Comparison of ENCODE assay signal across 10 cellular contexts in the genomic region with DNA sequence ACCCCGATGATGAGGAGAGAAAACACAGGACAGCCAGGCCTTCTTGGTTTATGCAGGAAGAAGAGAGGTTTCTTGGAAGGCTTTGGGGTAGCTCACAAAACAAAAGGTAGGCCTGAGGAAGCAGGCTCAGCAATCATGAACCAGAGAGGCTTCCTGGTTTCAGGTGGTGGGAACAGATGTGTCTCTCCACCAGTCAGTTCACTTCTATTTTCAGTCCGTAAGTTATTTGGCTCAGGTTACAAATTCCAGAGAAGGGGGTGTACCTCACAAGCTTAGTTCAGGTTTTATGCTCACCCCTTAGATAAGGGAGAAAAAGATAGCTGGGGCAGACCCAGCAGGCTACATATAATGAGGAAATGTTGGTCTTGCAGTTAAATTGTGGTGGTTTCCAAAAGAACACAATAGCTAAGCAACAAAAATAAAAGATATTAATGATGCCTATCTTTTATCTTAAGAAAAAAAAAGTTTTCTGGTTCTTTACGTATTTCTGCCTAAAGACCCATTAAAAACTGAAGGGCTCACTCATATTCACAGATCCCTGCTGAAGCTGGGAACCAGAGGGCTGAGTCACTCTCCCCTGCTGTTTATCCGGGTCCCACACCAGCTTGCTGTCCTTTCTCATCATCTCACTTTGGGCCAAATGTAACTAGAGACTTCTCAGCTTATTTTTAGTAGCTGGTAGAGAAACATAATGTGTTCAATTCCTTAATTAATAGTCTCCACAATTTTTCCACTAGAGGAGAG.
A peak's percentile ranks its signal among the peaks of the same experiment; 100 is the strongest.
DNase-seq lines count a peak whose midpoint lies in the region; ATAC-seq and TF ChIP-seq lines count a peak whose summit lies in the region.
"Had no signal": no experiment of that assay in that cellular context is flagged by ENCODE, and none has a peak within 500 bp of the region (broad histone marks: within the 10 kb centered on the region; RNA-seq: fewer than 3 reads in every experiment).

No MANE protein-coding gene starts in this region.

- ATAC-seq in esophagus mucosa = no peak
- no peak for ATAC-seq in GM18858 (IDR thresholded peaks at IDR 0.05; ENCODE audit: unreplicated experiment)

- TF ChIP-seq CTCF in AG04450 (IDR thresholded peaks at IDR 0.05; ENCODE audit: low read depth, low read length) = no peak
- no peak for TF ChIP-seq CTCF in brain (conservative IDR thresholded peaks at IDR 0.05)
- TF ChIP-seq CTCF in kidney epithelial cell (IDR thresholded peaks at IDR 0.05; ENCODE audit: insufficient read depth, low read length, poor library complexity, severe bottlenecking) = no peak

- H3K9ac ChIP-seq in HUES48 (ENCODE audit: low read depth, low read length) = peak overlapping the region; percentile 18; the same call in 1 of the 2 replicates

- no peaks in the 10 kb centered on the region for H3K36me3 ChIP-seq in HUES48 (ENCODE audit: control insufficient read depth, insufficient read depth, low read length)
- H3K36me3 ChIP-seq in kidney epithelial cell (ENCODE audit: control insufficient read depth, insufficient read depth, low read length) = peaks cover 1% of the 10 kb centered on the region
- H3K36me3 ChIP-seq: colonic mucosa, neutrophil had no signal

- no peak overlapping the region for H3K4me3 ChIP-seq in AG04450 (ENCODE audit: low read depth, low read length)
- no peak overlapping the region for H3K4me3 ChIP-seq in HUES48 (ENCODE audit: low read depth, low read length)
- H3K4me3 ChIP-seq in kidney epithelial cell (ENCODE audit: low read depth, low read length) = no peak overlapping the region
- H3K4me3 ChIP-seq: colonic mucosa had no signal

- no peaks in the 10 kb centered on the region for H3K9me3 Mint-ChIP-seq in brain

- H3K4me3 Mint-ChIP-seq in brain = peak overlapping the region in 1 of 5 experiments; percentile 3

- DNase-seq in AG04450 (ENCODE audit: low read depth, low spot score) (peak; percentile 29), kidney epithelial cell (ENCODE audit: low read depth) (peak; percentile 14), COR-L47 (lab: John Stamatoyannopoulos, UW) (no peak)
- DNase-seq in activated effector memory CD4-positive, alpha-beta T cell treated with anti-CD3 and anti-CD28 coated beads, Interleukin-2, amount 50 U/mL, for 16 hours = no peak
- DNase-seq: colonic mucosa had no signal

- H3K27ac ChIP-seq in AG04450 (ENCODE audit: low read depth, low read length) (peak overlapping the region; percentile 48), HUES48 (ENCODE audit: low read depth, low read length) (peak overlapping the region; percentile 96)
- H3K27ac ChIP-seq: colonic mucosa, neutrophil had no signal

- POLR2A ChIA-PET in AG04450 (lab: Yijun Ruan, JAX) = no interaction called here

- CTCF ChIA-PET in AG04450 (lab: Charles Lee) = interaction anchor here (0.8 to 1.2 kb wide), 5 partner anchors 37 to 190 kb away, joined by 3 to 5 read pairs (median 4); no protein-coding TSS in a partner anchor

- H3K4me1 ChIP-seq in HUES48 (ENCODE audit: control insufficient read depth, insufficient read depth, low read length) = peaks cover 20% of the 10 kb centered on the region
- H3K4me1 ChIP-seq: colonic mucosa had no signal

- peak overlapping the region in 4 of 5 experiments; percentile 14 to 80 (median 30) for H3K27ac Mint-ChIP-seq in brain

- no peaks in the 10 kb centered on the region for H3K27me3 ChIP-seq in AG04450 (ENCODE audit: control insufficient read depth, insufficient read depth, low read length)
- H3K27me3 ChIP-seq in HUES48 (ENCODE audit: control insufficient read depth, insufficient read depth, low read length) = no peaks in the 10 kb centered on the region
- no peaks in the 10 kb centered on the region for H3K27me3 ChIP-seq in kidney epithelial cell (ENCODE audit: control insufficient read depth, insufficient read depth, low read length)
- H3K27me3 ChIP-seq: colonic mucosa, neutrophil had no signal

- H3K9me3 ChIP-seq in AG04450 (ENCODE audit: control insufficient read depth, insufficient read depth, low read length) = no peaks in the 10 kb centered on the region
- H3K9me3 ChIP-seq in HUES48 (ENCODE audit: control insufficient read depth, insufficient read depth, low read length) = no peaks in the 10 kb centered on the region
- H3K9me3 ChIP-seq: colonic mucosa, neutrophil had no signal

- peaks cover 57% of the 10 kb centered on the region for H3K4me1 Mint-ChIP-seq in brain

- H3K27me3 Mint-ChIP-seq in brain = no peaks in the 10 kb centered on the region

- H3K36me3 Mint-ChIP-seq in brain = no peaks in the 10 kb centered on the region

Comparison
In these comparisons a context has a peak if more than half of its experiments do, and no peak if none do; other contexts are left out.
1. DNase-seq: peak in AG04450 (single experiment) and kidney epithelial cell (single experiment); none in COR-L47 (single experiment) and activated effector memory CD4-positive, alpha-beta T cell treated with anti-CD3 and anti-CD28 coated beads, Interleukin-2, amount 50 U/mL, for 16 hours (single experiment).